In genomic region chr14:32366256-32366655, GRCh38 we compare ENCODE assay signal across 10 cellular contexts. TPM values are rescaled to one million over a fixed set of nuclear protein-coding genes. Genes with fewer than 3 reads are reported as not detected.
DNase-seq lines count a peak whose midpoint lies in the region; ATAC-seq and TF ChIP-seq lines count a peak whose summit lies in the region.
"Had no signal": no experiment of that assay in that cellular context is flagged by ENCODE, and none has a peak within 500 bp of the region (broad histone marks: within the 10 kb centered on the region; RNA-seq: fewer than 3 reads in every experiment).

No MANE protein-coding gene starts in this region.

- H3K4me3 ChIP-seq in psoas muscle = no peak overlapping the region
- H3K4me3 ChIP-seq in ovary = no peak overlapping the region

- H3K36me3 ChIP-seq in psoas muscle (ENCODE audit: insufficient read depth in 1 of 2, low read depth in 1 of 2) (no peaks in the 10 kb centered on the region), ovary (no peaks in the 10 kb centered on the region)

- H3K27ac ChIP-seq in VCaP (no peak overlapping the region), psoas muscle (no peak overlapping the region), ovary (no peak overlapping the region)

- DNase-seq in GM03348 (ENCODE audit: low spot score) (peak; percentile 46), head of caudate nucleus (peak; percentile 24 to 86 (median 68)), psoas muscle (no peak), ovary (no peak), NCI-H2107 (lab: John Stamatoyannopoulos, UW) (no peak)
- DNase-seq: activated CD8-positive, alpha-beta memory T cell treated with anti-CD3 and anti-CD28 coated beads, Interleukin-2, amount 10 ng/mL, durations not matched to agents 7 days and 5 days; stimulated activated CD4-positive, alpha-beta T cell treated with anti-CD3 and anti-CD28 coated beads, Interleukin-15, amount 100 ng/mL, for 24 hours had no signal

- TF ChIP-seq CTCF in VCaP (conservative IDR thresholded peaks at IDR 0.05) (peak; percentile 23), psoas muscle (IDR thresholded peaks at IDR 0.05) (no peak), ovary (IDR thresholded peaks at IDR 0.05) (no peak)

- intact Hi-C loops in head of caudate nucleus (cut with DNase I) = loop anchor here (10.0 kb wide), 1 partner anchor 291 kb away; the partner anchor contains the start of gene ARHGAP5
- intact Hi-C loops in psoas muscle (cut with DNase I) = no loop called here
- intact Hi-C loops in ovary (cut with DNase I) = no loop called here

- no peaks in the 10 kb centered on the region for H3K27me3 ChIP-seq in psoas muscle (ENCODE audit: insufficient read depth in 3 of 3, low read length in 2 of 3)
- H3K27me3 ChIP-seq in ovary = no peaks in the 10 kb centered on the region

- H3K9me3 ChIP-seq in psoas muscle (no peaks in the 10 kb centered on the region), ovary (no peaks in the 10 kb centered on the region)

- no peak for TF ChIP-seq POLR2A in ovary (IDR thresholded peaks at IDR 0.05)

- ATAC-seq in psoas muscle = peak; percentile 46 to 84 (median 73)
- ATAC-seq in GM21786 (IDR thresholded peaks at IDR 0.05; ENCODE audit: unreplicated experiment) = no peak
- no peak for ATAC-seq in HG03521 (IDR thresholded peaks at IDR 0.05; ENCODE audit: unreplicated experiment)
- ATAC-seq: activated CD8-positive, alpha-beta memory T cell treated with anti-CD3 and anti-CD28 coated beads, Interleukin-2, amount 10 ng/mL, durations not matched to agents 7 days and 5 days had no signal

- TF ChIP-seq EP300 in ovary (IDR thresholded peaks at IDR 0.05) = no peak

- H3K4me1 ChIP-seq in psoas muscle (peaks cover 4% of the 10 kb centered on the region), ovary (ENCODE audit: insufficient read depth) (peaks cover 9% of the 10 kb centered on the region)

RNA-seq across cellular contexts. Expression of gene AKAP6, which starts 37.2 kb away (rescaled TPM):
- total RNA-seq in psoas muscle (100 to 1,000 TPM; 113 to 173 (median 152) TPM), ovary (10 to 100 TPM in 3 of 7 donors, 1 to 10 TPM in 4; 5.7 to 13.1 (median 10.0) TPM)
- polyA plus RNA-seq in psoas muscle (10 to 100 TPM in 2 of 3 donors, 1 to 10 TPM in 1; 9.1 to 15.5 (median 14.3) TPM), ovary (1 to 10 TPM; 2.3 to 6.4 TPM)

Comparison
In these comparisons a context has a peak if more than half of its experiments do, and no peak if none do; other contexts are left out.
1. DNase-seq: peak in GM03348 (single experiment) and head of caudate nucleus (42 of 42); none in psoas muscle (0 of 2), ovary (0 of 5) and NCI-H2107 (single experiment).
2. ATAC-seq: peak in psoas muscle (4 of 4); none in GM21786 (single experiment) and HG03521 (single experiment).
3. RNA of gene AKAP6, which starts 37.2 kb away (total RNA-seq): 113 to 173 TPM in psoas muscle; 5.7 to 13.1 TPM in ovary; every median in the first group is over 4 times any median in the second.